8 cellular contexts compared by ENCODE assay signal in genomic region chr1:220880726-220881506, GRCh38. TPM values are rescaled to one million over a fixed set of nuclear protein-coding genes. Genes with fewer than 3 reads are reported as not detected.
DNase-seq lines count a peak whose midpoint lies in the region; ATAC-seq, FAIRE-seq and TF ChIP-seq lines count a peak whose summit lies in the region.

No MANE protein-coding gene starts in this region.

- peak overlapping the region; percentile 78 for H3K27ac ChIP-seq in AG04450 (ENCODE audit: low read depth, low read length)
- H3K27ac ChIP-seq in iPS-18a (ENCODE audit: low read length) = no peak overlapping the region
- H3K27ac ChIP-seq in small intestine (ENCODE audit: low read depth in 1 of 2, low read length in 1 of 2) = peak overlapping the region in 1 of 2 donors; percentile 89

- peaks cover 34% of the 10 kb centered on the region for H3K4me1 Mint-ChIP-seq in activated naive CD8-positive, alpha-beta T cell treated with anti-CD3 and anti-CD28 coated beads, Interleukin-2, amount 50 U/mL, for 24 hours

- POLR2A ChIA-PET in AG04450 (lab: Yijun Ruan, JAX) = interaction anchor here (0.7 kb wide), 1 partner anchor 488 kb away, joined by 3 read pairs; no protein-coding TSS in a partner anchor

- H3K9me3 ChIP-seq in AG04450 (ENCODE audit: control insufficient read depth, insufficient read depth, low read length) (peaks cover 19% of the 10 kb centered on the region; the same call in 1 of the 2 replicates), iPS-18a (ENCODE audit: control insufficient read depth, low read depth, low read length) (no peaks in the 10 kb centered on the region), small intestine (ENCODE audit: control insufficient read depth, low read depth) (no peaks in the 10 kb centered on the region)

- ATAC-seq in HG02973 (IDR thresholded peaks at IDR 0.05; ENCODE audit: unreplicated experiment) = peak; percentile 29
- no peak for ATAC-seq in activated naive CD8-positive, alpha-beta T cell treated with anti-CD3 and anti-CD28 coated beads, Interleukin-2, amount 50 U/mL, for 24 hours
- no peak for ATAC-seq in GM21360 (IDR thresholded peaks at IDR 0.05; ENCODE audit: unreplicated experiment)
- ATAC-seq in GM18907 (IDR thresholded peaks at IDR 0.05; ENCODE audit: unreplicated experiment) = no peak

- CTCF ChIA-PET in AG04450 (lab: Charles Lee) = interaction anchor here (0.6 to 2.0 kb wide), 3 partner anchors 71 to 321 kb away, joined by 3 to 6 read pairs (median 4); no protein-coding TSS in a partner anchor

- no peak for TF ChIP-seq CTCF in AG04450 (IDR thresholded peaks at IDR 0.05; ENCODE audit: low read depth, low read length)

- no peak for DNase-seq in AG04450 (ENCODE audit: low read depth, low spot score)
- peak; percentile 22 for DNase-seq in activated naive CD8-positive, alpha-beta T cell treated with anti-CD3 and anti-CD28 coated beads, Interleukin-2, amount 50 U/mL, for 24 hours
- peak; percentile 35 for DNase-seq in small intestine
- no peak for DNase-seq in urothelium cell line (ENCODE audit: low spot score)

- no peak overlapping the region for H3K27ac Mint-ChIP-seq in activated naive CD8-positive, alpha-beta T cell treated with anti-CD3 and anti-CD28 coated beads, Interleukin-2, amount 50 U/mL, for 24 hours

- FAIRE-seq in small intestine (lab: Jason Lieb, UNC) (no peak), urothelium cell line (lab: Jason Lieb, UNC) (no peak)

- H3K9me3 Mint-ChIP-seq in activated naive CD8-positive, alpha-beta T cell treated with anti-CD3 and anti-CD28 coated beads, Interleukin-2, amount 50 U/mL, for 24 hours = no peaks in the 10 kb centered on the region

- H3K9ac ChIP-seq in iPS-18a (ENCODE audit: low read length) = no peak overlapping the region

- peaks cover 76% of the 10 kb centered on the region for H3K27me3 Mint-ChIP-seq in activated naive CD8-positive, alpha-beta T cell treated with anti-CD3 and anti-CD28 coated beads, Interleukin-2, amount 50 U/mL, for 24 hours

- H3K4me3 Mint-ChIP-seq in activated naive CD8-positive, alpha-beta T cell treated with anti-CD3 and anti-CD28 coated beads, Interleukin-2, amount 50 U/mL, for 24 hours = peak overlapping the region; percentile 62

- 6 to 10% (median 8%) methylated on average over 37 of the region's 37 CpGs for WGBS in small intestine, 3 donors

- no peaks in the 10 kb centered on the region for H3K36me3 ChIP-seq in iPS-18a (ENCODE audit: control insufficient read depth, low read depth, low read length)
- H3K36me3 ChIP-seq in small intestine (ENCODE audit: control insufficient read depth in 2 of 2, insufficient read depth in 2 of 2, low read length in 2 of 2) = no peaks in the 10 kb centered on the region

- H3K4me3 ChIP-seq in AG04450 (ENCODE audit: low read depth, low read length) (peak overlapping the region; percentile 77), iPS-18a (ENCODE audit: low read length) (peak overlapping the region; percentile 16), small intestine (ENCODE audit: low read depth in 1 of 2, low read length in 2 of 2) (peak overlapping the region; percentile 31 to 46)

- peaks cover 48% of the 10 kb centered on the region for H3K4me1 ChIP-seq in iPS-18a (ENCODE audit: control insufficient read depth, low read depth, low read length)
- H3K4me1 ChIP-seq in small intestine (ENCODE audit: control insufficient read depth in 2 of 2, insufficient read depth in 1 of 2, low read depth in 1 of 2, low read length in 1 of 2) = peaks cover 0 to 2% of the 10 kb centered on the region in 2 donors

- no peaks in the 10 kb centered on the region for H3K36me3 Mint-ChIP-seq in activated naive CD8-positive, alpha-beta T cell treated with anti-CD3 and anti-CD28 coated beads, Interleukin-2, amount 50 U/mL, for 24 hours (ENCODE audit: low read depth)

- H3K27me3 ChIP-seq in AG04450 (ENCODE audit: control insufficient read depth, insufficient read depth, low read length) (no peaks in the 10 kb centered on the region), iPS-18a (ENCODE audit: control insufficient read depth, insufficient read depth, low read length) (peaks cover 100% of the 10 kb centered on the region), small intestine (ENCODE audit: control insufficient read depth in 2 of 2, insufficient read depth in 2 of 2, low read length in 2 of 2) (peaks cover 0 to 15% of the 10 kb centered on the region in 2 donors)

RNA-seq across cellular contexts. Expression of gene HLX, which starts 1.7 kb away (rescaled TPM):
- polyA plus RNA-seq in AG04450 (2011; rRNA removed) = 3.7 TPM in 2 replicates
- polyA minus RNA-seq in AG04450 (2011; rRNA and poly(A)+ RNA removed) = 2.6 and 7.2 TPM in 2 replicates
- 1 to 10 TPM in 2 of 3 donors, under 1 TPM in 1; 0.45 to 6.8 (median 1.9) TPM for polyA plus RNA-seq in small intestine

Comparison
In these comparisons a context has a peak if more than half of its experiments do, and no peak if none do; other contexts are left out.
1. DNase-seq: peak in activated naive CD8-positive, alpha-beta T cell treated with anti-CD3 and anti-CD28 coated beads, Interleukin-2, amount 50 U/mL, for 24 hours (single experiment) and small intestine (single experiment); none in AG04450 (single experiment) and urothelium cell line (single experiment).
2. H3K4me3 ChIP-seq: peak in every context shown above with its lines; median percentile 77 in AG04450; 38 in small intestine; 16 in iPS-18a.